ENCODE assay signal across 34 cellular contexts in genomic region chr3:195181107-195181498, GRCh38.
DNase-seq lines count a peak whose midpoint lies in the region; ATAC-seq, FAIRE-seq and TF ChIP-seq lines count a peak whose summit lies in the region.
"Had no signal": no experiment of that assay in that cellular context is flagged by ENCODE, and none has a peak within 500 bp of the region (broad histone marks: within the 10 kb centered on the region; RNA-seq: fewer than 3 reads in every experiment).

No MANE protein-coding gene starts in this region.

- no peak overlapping the region for H3K23ac ChIP-seq in H1 (ENCODE audit: insufficient read length)

- peaks cover 86% of the 10 kb centered on the region for H3K4me1 Mint-ChIP-seq in nephron progenitor cell

- peak overlapping the region; percentile 98 for H3K27ac Mint-ChIP-seq in nephron progenitor cell
- H3K27ac Mint-ChIP-seq: activated CD4-positive, alpha-beta memory T cell treated with anti-CD3 and anti-CD28 coated beads, Interleukin-2, amount 10 ng/mL, durations not matched to agents 7 days and 5 days; activated T-helper 2 cell treated with anti-CD3 and anti-CD28 coated beads, Interferon-gamma antibody, Interleukin-2, Interleukin-4, amounts not matched to agents 10 μg/mL and 5 μg/mL and 100 μg/mL, durations not matched to agents 14 hours and 24 hours and 36 hours; B cell; T-helper 1 cell treated with Interleukin-12 subunit alpha and Interleukin-12 subunit beta and Interleukin-4 antibody, amounts not matched to agents 30 μg/mL and 1 μg/mL, for 36 hours had no signal

- H3K79me1 ChIP-seq in H1 (ENCODE audit: low read depth, low read length): peaks cover 15% of the 10 kb centered on the region

- H2BK5ac ChIP-seq in H1 (ENCODE audit: low read depth, low read length): no peak overlapping the region

- H3K4me3 Mint-ChIP-seq in nephron progenitor cell: no peak overlapping the region
- H3K4me3 Mint-ChIP-seq: activated CD4-positive, alpha-beta memory T cell treated with anti-CD3 and anti-CD28 coated beads, Interleukin-2, amount 10 ng/mL, durations not matched to agents 7 days and 5 days; B cell; dendritic cell treated with granulocyte-macrophage colony-stimulating factor and Interleukin-4, amounts not matched to agents 40 ng/mL and 50 ng/mL, for 4 days; T-helper 1 cell treated with Interleukin-12 subunit alpha and Interleukin-12 subunit beta and Interleukin-4 antibody, amounts not matched to agents 30 μg/mL and 1 μg/mL, for 36 hours had no signal

- H3K4me3 ChIP-seq in heart right ventricle (no peak overlapping the region), right cardiac atrium (ENCODE audit: low read length) (no peak overlapping the region), H1 (ENCODE audit: extremely low read depth in 1 of 4, insufficient read depth in 2 of 4, low read depth in 3 of 4, low read length in 4 of 4) (no peak overlapping the region), uterus (no peak overlapping the region)
- H3K4me3 ChIP-seq: body of pancreas, MG63, PC-9, skin epidermis, testis had no signal

- CTCF ChIA-PET in H1 (lab: Charles Lee; ENCODE audit: partially characterized antibody): interaction anchor here (1.1 kb wide), 1 partner anchor 14 kb away, joined by 3 read pairs; no protein-coding TSS in a partner anchor

- H3K79me2 ChIP-seq in H1 (ENCODE audit: control insufficient read depth in 1 of 2, insufficient read depth in 2 of 2, low read length in 2 of 2): peaks cover 0 to 40% of the 10 kb centered on the region in 2 experiments; a peak in 2 of 4 replicates

- H3K27me3 Mint-ChIP-seq in nephron progenitor cell (ENCODE audit: low read depth, poor library complexity): peaks cover 9% of the 10 kb centered on the region
- H3K27me3 Mint-ChIP-seq: activated CD4-positive, alpha-beta memory T cell treated with anti-CD3 and anti-CD28 coated beads, Interleukin-2, amount 10 ng/mL, durations not matched to agents 7 days and 5 days had no signal

- H3K14ac ChIP-seq in H1 (ENCODE audit: insufficient read length): no peak overlapping the region

- H3K56ac ChIP-seq in H1 (replicated peaks; ENCODE audit: insufficient read length, low read depth, low read length): no peak overlapping the region

- H2BK120ac ChIP-seq in H1 (replicated peaks; ENCODE audit: low read depth, low read length): no peak overlapping the region

- H3K36me3 Mint-ChIP-seq in nephron progenitor cell (ENCODE audit: low read depth): peaks cover 24% of the 10 kb centered on the region

- H2AFZ ChIP-seq in H1 (ENCODE audit: low read length): no peak overlapping the region
- H2AFZ ChIP-seq: PC-9 had no signal

- no peak for DNase-seq in heart right ventricle
- no peak for DNase-seq in right cardiac atrium
- no peak for DNase-seq in H1 (ENCODE audit: low read depth in 1 of 2, low spot score in 2 of 2)
- DNase-seq in nephron progenitor cell: no peak
- DNase-seq in uterus: peak in 1 of 2 donors; percentile 8
- no peak for DNase-seq in ecto neural progenitor cell (ENCODE audit: low spot score)
- no peak for DNase-seq in NCI-H2171 (lab: John Stamatoyannopoulos, UW)
- DNase-seq: activated CD4-positive, alpha-beta memory T cell treated with anti-CD3 and anti-CD28 coated beads, Interleukin-2, amount 10 ng/mL, durations not matched to agents 7 days and 5 days; activated naive CD4-positive, alpha-beta T cell treated with anti-CD3 and anti-CD28 coated beads, Interleukin-2, amount 50 U/mL, for 16 hours; body of pancreas; COR-L47; DMS53; KBM-7; mesendoderm; MG63; NCI-H1105; NCI-H1930; NCI-H2227 treated with DMSO at 0.1 percent for 48 hours; NCI-H526 treated with DMSO at 0.1 percent for 48 hours; nucleus accumbens; PC-9; stimulated activated naive CD4-positive, alpha-beta T cell; testis had no signal

- H2BK15ac ChIP-seq in H1 (ENCODE audit: low read length): no peak overlapping the region

- ATAC-seq in heart right ventricle (no peak), right cardiac atrium (no peak), HG03565 (IDR thresholded peaks at IDR 0.05; ENCODE audit: unreplicated experiment) (no peak)
- ATAC-seq: body of pancreas, Right ventricle myocardium inferior had no signal

- H3K4ac ChIP-seq in H1 (replicated peaks; ENCODE audit: insufficient read length, low read depth, low read length): no peak overlapping the region

- H3K23me2 ChIP-seq in H1 (ENCODE audit: low read depth, low read length): no peaks in the 10 kb centered on the region

- H3K4me1 ChIP-seq in heart right ventricle (peaks cover 26 to 91% (median 77%) of the 10 kb centered on the region in 9 donors), right cardiac atrium (ENCODE audit: control insufficient read depth, insufficient read depth, low read length) (peaks cover 10% of the 10 kb centered on the region), H1 (replicated peaks in 1 of 4; ENCODE audit: control insufficient read depth in 3 of 4, insufficient read depth in 4 of 4, low read length in 3 of 4) (peaks cover 4 to 13% (median 10%) of the 10 kb centered on the region in 4 experiments; a peak in 6 of 7 replicates), uterus (peaks cover 6 to 14% of the 10 kb centered on the region in 2 donors)
- H3K4me1 ChIP-seq: body of pancreas had no signal

- H3K18ac ChIP-seq in H1 (ENCODE audit: extremely low read depth, low read length): no peak overlapping the region

- H3K27me3 ChIP-seq in heart right ventricle (no peaks in the 10 kb centered on the region), right cardiac atrium (ENCODE audit: control insufficient read depth, insufficient read depth) (no peaks in the 10 kb centered on the region), H1 (replicated peaks in 1 of 4; ENCODE audit: control insufficient read depth in 3 of 4, extremely low read depth in 1 of 4, insufficient read depth in 3 of 4, low read length in 3 of 4) (no peaks in the 10 kb centered on the region), uterus (no peaks in the 10 kb centered on the region)
- H3K27me3 ChIP-seq: body of pancreas, MG63, testis had no signal

- no peaks in the 10 kb centered on the region for H3K9me3 ChIP-seq in heart right ventricle
- no peaks in the 10 kb centered on the region for H3K9me3 ChIP-seq in right cardiac atrium (ENCODE audit: control insufficient read depth, low read length)
- no peaks in the 10 kb centered on the region for H3K9me3 ChIP-seq in H1 (ENCODE audit: insufficient read depth in 2 of 2, low read depth in 1 of 2, low read length in 1 of 2)
- H3K9me3 ChIP-seq in uterus: no peaks in the 10 kb centered on the region
- H3K9me3 ChIP-seq: body of pancreas, MG63, SK-N-SH, testis had no signal

- H4K20me1 ChIP-seq in H1 (replicated peaks in 1 of 2; ENCODE audit: control insufficient read depth in 1 of 2, insufficient read depth in 2 of 2, low read length in 2 of 2): no peaks in the 10 kb centered on the region

- no peak for TF ChIP-seq RAD21 in H1 (IDR thresholded peaks at IDR 0.05 in 1 of 2, conservative IDR thresholded peaks at IDR 0.05 in 1 of 2; ENCODE audit: low read depth in 2 of 2, low read length in 2 of 2)

- intact Hi-C loops in heart right ventricle (cut with DNase I): no loop called here
- intact Hi-C loops in right cardiac atrium (cut with DNase I): no loop called here
- intact Hi-C loops in uterus (cut with DNase I; ENCODE audit: low total_unique reads): no loop called here

- H3K36me3 ChIP-seq in heart right ventricle: no peaks in the 10 kb centered on the region
- H3K36me3 ChIP-seq in H1 (ENCODE audit: control insufficient read depth in 2 of 4, insufficient read depth in 4 of 4, low read length in 3 of 4): no peaks in the 10 kb centered on the region
- H3K36me3 ChIP-seq in uterus: no peaks in the 10 kb centered on the region
- H3K36me3 ChIP-seq: MG63 had no signal

- POLR2A ChIA-PET in H1 (lab: Charles Lee; ENCODE audit: partially characterized antibody): no interaction called here

- no peak overlapping the region for H3K9ac ChIP-seq in H1 (replicated peaks in 1 of 4; ENCODE audit: extremely low read depth in 1 of 4, low read depth in 3 of 4, low read length in 3 of 4)
- H3K9ac ChIP-seq: SK-N-SH had no signal

- no peak for TF ChIP-seq CTCF in heart right ventricle (IDR thresholded peaks at IDR 0.05)
- no peak for TF ChIP-seq CTCF in H1 (IDR thresholded peaks at IDR 0.05; ENCODE audit: control extremely low read depth in 1 of 3, insufficient read depth in 1 of 3, low read depth in 1 of 3, low read length in 3 of 3)
- no peak for TF ChIP-seq CTCF in nephron progenitor cell (IDR thresholded peaks at IDR 0.05)
- no peak for TF ChIP-seq CTCF in uterus (IDR thresholded peaks at IDR 0.05)

- H2BK20ac ChIP-seq in H1 (ENCODE audit: low read length): no peak overlapping the region

- peak overlapping the region; percentile 20; the same call in 1 of the 2 replicates for H2BK12ac ChIP-seq in H1 (ENCODE audit: low read depth, low read length)

- WGBS in heart right ventricle, 2 donors: 82 to 86% methylated on average over 9 of the region's 9 CpGs
- WGBS in right cardiac atrium: 83% methylated on average over 9 of the region's 9 CpGs
- 93% methylated on average over 9 of the region's 9 CpGs; no CpG with 5 or more reads in 1 of the 2 experiments for WGBS in H1 (ENCODE audit: extremely low coverage in 1 of 2, insufficient coverage in 1 of 2, insufficient read length in 1 of 2, insufficient replicate concordance in 2 of 2, low coverage in 1 of 2, low lambda C conversion rate in 2 of 2, missing lambda C conversion rate in 1 of 2), 2 experiments

- H3K9me3 Mint-ChIP-seq in nephron progenitor cell: no peaks in the 10 kb centered on the region
- H3K9me3 Mint-ChIP-seq: activated CD4-positive, alpha-beta memory T cell treated with anti-CD3 and anti-CD28 coated beads, Interleukin-2, amount 10 ng/mL, durations not matched to agents 7 days and 5 days; activated T-helper 2 cell treated with anti-CD3 and anti-CD28 coated beads, Interferon-gamma antibody, Interleukin-2, Interleukin-4, amounts not matched to agents 10 μg/mL and 5 μg/mL and 100 μg/mL, durations not matched to agents 14 hours and 24 hours and 36 hours; dendritic cell treated with granulocyte-macrophage colony-stimulating factor and Interleukin-4, amounts not matched to agents 40 ng/mL and 50 ng/mL, for 4 days; T-helper 1 cell treated with Interleukin-12 subunit alpha and Interleukin-12 subunit beta and Interleukin-4 antibody, amounts not matched to agents 30 μg/mL and 1 μg/mL, for 36 hours had no signal

- TF ChIP-seq POLR2A in H1 (IDR thresholded peaks at IDR 0.05; ENCODE audit: control extremely low read depth in 1 of 2, low read depth in 2 of 2, low read length in 2 of 2): no peak
- no peak for TF ChIP-seq POLR2A in uterus (IDR thresholded peaks at IDR 0.05)

- no peak for TF ChIP-seq EP300 in H1 (IDR thresholded peaks at IDR 0.05; ENCODE audit: borderline replicate concordance in 1 of 2, low read depth in 2 of 2, low read length in 2 of 2)

- H3K27ac ChIP-seq in heart right ventricle (peak overlapping the region in 9 of 10 donors; percentile 10 to 90 (median 80)), right cardiac atrium (ENCODE audit: low read length) (no peak overlapping the region), H1 (ENCODE audit: low read depth, low read length) (no peak overlapping the region), uterus (peak overlapping the region; percentile 73 to 75)
- H3K27ac ChIP-seq: body of pancreas, PC-9, testis had no signal

- no peak overlapping the region for H4K5ac ChIP-seq in H1 (ENCODE audit: insufficient read length, low read depth, low read length)

- H3K4me2 ChIP-seq in H1 (ENCODE audit: insufficient read depth in 1 of 2, low read depth in 2 of 2, low read length in 2 of 2): no peak overlapping the region
- H3K4me2 ChIP-seq: PC-9 had no signal

- no peak for FAIRE-seq in H1 (lab: Jason Lieb, UNC)
- FAIRE-seq: endometrium, GM12891, urothelium cell line had no signal

- no peak overlapping the region for H4K8ac ChIP-seq in H1 (ENCODE audit: extremely low read depth, insufficient read depth, low read length)

- H4K91ac ChIP-seq in H1 (replicated peaks; ENCODE audit: insufficient read length, low read length): no peak overlapping the region

- H2AK5ac ChIP-seq in H1 (ENCODE audit: low read depth, low read length): no peak overlapping the region

Comparison
In these comparisons a context has a peak if more than half of its experiments do, and no peak if none do; other contexts are left out.
1. H3K27ac ChIP-seq: peak in heart right ventricle (9 of 10) and uterus (2 of 2); none in right cardiac atrium (single experiment) and H1 (single experiment).